Comparison of ENCODE assay signal across 1 cellular context in genomic region chr6:26471970-26472369, GRCh38.
TF ChIP-seq lines count a peak whose summit lies in the region.

No MANE protein-coding gene starts in this region.

TF ChIP-seq in K562, 482 proteins besides CTCF, POLR2A, EP300 and RAD21:
- TF ChIP-seq BCOR (IDR thresholded peaks at IDR 0.05) (peak; percentile 48; the same call in 1 of the 2 replicates), CBX3 (IDR thresholded peaks at IDR 0.05; ENCODE audit: borderline replicate concordance in 1 of 2, low read length in 2 of 2) (peak in 1 of 2 experiments; percentile 50; a peak in 1 of 3 replicates), CHAMP1 (IDR thresholded peaks at IDR 0.05) (0 out of 2 replicates have a peak, but pooled peaks have one; percentile 29), SIRT6 (IDR thresholded peaks at IDR 0.05; ENCODE audit: low read depth, low read length) (no peak), KDM1A (IDR thresholded peaks at IDR 0.05) (0 out of 4 replicates have a peak, but pooled peaks of 1 of the 2 experiments have one; percentile 9), RBM25 (IDR thresholded peaks at IDR 0.05; ENCODE audit: low read depth, low read length, severe bottlenecking) (peak; percentile 95)
